Comparison of ENCODE assay signal across 9 cellular contexts in the genomic region with DNA sequence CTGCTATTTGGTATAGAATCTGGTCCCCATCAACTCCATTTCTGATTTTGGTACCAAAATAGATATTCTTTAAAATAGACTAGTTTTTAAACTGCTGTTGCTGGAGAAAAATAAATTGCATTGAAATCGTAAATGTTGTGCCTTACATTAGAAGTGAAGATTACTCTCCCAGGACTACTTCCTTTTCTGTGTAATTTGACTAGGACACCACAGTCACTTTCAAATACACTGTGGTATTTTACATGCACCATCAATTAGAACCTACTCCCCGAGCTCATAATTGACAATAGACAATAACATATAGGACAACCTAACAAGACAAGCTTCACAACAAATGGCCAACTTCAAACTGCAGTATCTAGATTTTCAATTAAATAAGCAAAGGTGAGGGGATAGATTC.
DNase-seq lines count a peak whose midpoint lies in the region; ATAC-seq, FAIRE-seq and TF ChIP-seq lines count a peak whose summit lies in the region.
"Had no signal": no experiment of that assay in that cellular context is flagged by ENCODE, and none has a peak within 500 bp of the region (broad histone marks: within the 10 kb centered on the region; RNA-seq: fewer than 3 reads in every experiment).

No MANE protein-coding gene starts in this region.

- no peak overlapping the region for H3K4me3 ChIP-seq in pancreas
- H3K4me3 ChIP-seq: upper lobe of right lung had no signal

- TF ChIP-seq CTCF in pancreas (IDR thresholded peaks at IDR 0.05) = no peak

- DNase-seq in SKM-1 (lab: John Stamatoyannopoulos, UW; ENCODE audit: unreplicated experiment) (peak; percentile 17), NCI-H2081 (lab: John Stamatoyannopoulos, UW) (no peak), pancreas (no peak)
- no peak for DNase-seq in activated T-cell treated with anti-CD3 and anti-CD28 coated beads, Interleukin-2, amount 50 U/mL, for 1 hour
- DNase-seq: upper lobe of right lung had no signal

- H3K27ac ChIP-seq in pancreas = no peak overlapping the region
- H3K27ac ChIP-seq: upper lobe of right lung had no signal

- no peaks in the 10 kb centered on the region for H3K36me3 ChIP-seq in pancreas
- H3K36me3 ChIP-seq: upper lobe of right lung had no signal

- FAIRE-seq in pancreas (lab: Jason Lieb, UNC) = no peak

- peak; percentile 46 for ATAC-seq in GM18870 (IDR thresholded peaks at IDR 0.05; ENCODE audit: unreplicated experiment)
- ATAC-seq in GM21717 (IDR thresholded peaks at IDR 0.05; ENCODE audit: unreplicated experiment) = peak; percentile 59
- peak; percentile 44 for ATAC-seq in HG03095 (IDR thresholded peaks at IDR 0.05; ENCODE audit: unreplicated experiment)
- no peak for ATAC-seq in GM19035 (IDR thresholded peaks at IDR 0.05; ENCODE audit: unreplicated experiment)
- no peak for ATAC-seq in pancreas
- ATAC-seq: upper lobe of right lung had no signal

- no peaks in the 10 kb centered on the region for H3K27me3 ChIP-seq in pancreas
- H3K27me3 ChIP-seq: upper lobe of right lung had no signal

- intact Hi-C loops in pancreas (cut with DNase I) = no loop called here

- WGBS in pancreas, 2 donors = 31 to 38% methylated on average over 2 of the region's 2 CpGs

- peaks cover 0 to 6% (median 5%) of the 10 kb centered on the region in 3 donors for H3K4me1 ChIP-seq in pancreas
- H3K4me1 ChIP-seq: upper lobe of right lung had no signal

- H3K9me3 ChIP-seq in pancreas = no peaks in the 10 kb centered on the region
- H3K9me3 ChIP-seq: upper lobe of right lung had no signal

Comparison
In these comparisons a context has a peak if more than half of its experiments do, and no peak if none do; other contexts are left out.
1. ATAC-seq: peak in GM18870 (single experiment), GM21717 (single experiment) and HG03095 (single experiment); none in GM19035 (single experiment) and pancreas (0 of 4).